1 cellular context compared by ENCODE assay signal in the genomic region with DNA sequence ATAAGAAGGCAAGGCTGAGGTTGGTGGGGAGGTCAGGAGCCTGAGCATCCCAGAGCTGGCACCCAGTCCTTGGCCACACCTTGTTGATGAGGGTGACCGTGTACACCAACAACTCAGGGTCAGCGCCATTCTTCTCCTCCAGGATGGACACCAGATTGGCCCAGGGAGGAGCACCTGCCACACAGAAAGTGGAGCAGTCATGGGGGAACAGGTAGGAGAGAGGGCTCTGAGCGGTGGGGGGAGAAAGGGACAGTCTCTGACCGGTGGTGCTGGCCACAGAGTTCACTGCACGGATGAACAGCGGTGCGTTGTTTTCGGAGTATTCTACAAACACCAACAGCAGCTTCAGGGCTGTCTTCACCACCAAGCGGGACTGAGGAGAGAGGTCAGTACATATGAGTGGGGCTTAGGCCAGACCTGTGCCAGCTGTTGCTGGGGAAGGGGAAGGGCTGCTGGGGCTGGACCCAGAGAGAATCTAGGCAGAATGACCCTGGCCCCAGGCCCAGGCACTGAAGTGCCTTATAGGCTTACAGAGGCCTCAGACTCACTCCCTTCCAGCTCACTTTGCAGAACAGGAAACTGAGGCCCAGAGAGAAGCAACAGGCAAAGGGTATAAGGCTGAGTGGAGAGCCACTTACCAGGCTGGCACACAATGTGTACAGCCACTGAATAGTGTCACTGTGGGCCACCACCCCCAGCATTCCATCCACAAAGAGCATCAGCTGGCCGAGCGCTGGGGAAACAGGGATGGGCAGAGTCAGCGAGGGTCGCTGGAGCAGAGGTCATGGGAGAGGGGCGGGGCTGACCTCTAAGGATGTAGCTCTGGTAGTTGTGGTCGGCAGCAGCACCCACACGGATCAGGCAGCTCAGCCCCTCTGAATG.
TF ChIP-seq lines count a peak whose summit lies in the region.

No MANE protein-coding gene starts in this region.

TF ChIP-seq in H1, 55 proteins besides CTCF, POLR2A, EP300 and RAD21:
- TF ChIP-seq BRCA1 (IDR thresholded peaks at IDR 0.05; ENCODE audit: low read depth, low read length) (no peak), RBBP5 (IDR thresholded peaks at IDR 0.05; ENCODE audit: borderline replicate concordance, low read depth, low read length) (no peak), CREB1 (IDR thresholded peaks at IDR 0.05) (no peak), FOSL1 (IDR thresholded peaks at IDR 0.05; ENCODE audit: insufficient read depth, low read depth, low read length) (no peak), SAP30 (IDR thresholded peaks at IDR 0.05; ENCODE audit: insufficient read depth, insufficient replicate concordance, low read length) (no peak), SIN3A (conservative IDR thresholded peaks at IDR 0.05 in 1 of 2, IDR thresholded peaks at IDR 0.05 in 1 of 2; ENCODE audit: low read depth in 1 of 2, low read length in 2 of 2) (no peak), TCF12 (IDR thresholded peaks at IDR 0.05; ENCODE audit: low read depth, low read length) (no peak), HDAC2 (IDR thresholded peaks at IDR 0.05; ENCODE audit: borderline replicate concordance in 1 of 2, low read depth in 2 of 2, low read length in 2 of 2) (no peak), POLR2AphosphoS5 (IDR thresholded peaks at IDR 0.05; ENCODE audit: low read depth, low read length) (no peak)
